26 cellular contexts compared by ENCODE assay signal in genomic region chr11:95717314-95717713, GRCh38.
"Had no signal": no experiment of that assay in that cellular context is flagged by ENCODE, and none has a peak within 500 bp of the region (broad histone marks: within the 10 kb centered on the region; RNA-seq: fewer than 3 reads in every experiment).

No MANE protein-coding gene starts in this region.

- H2AFZ ChIP-seq: parathyroid adenoma had no signal

- H3K4me3 ChIP-seq: heart right ventricle, psoas muscle, sigmoid colon, testis, uterus had no signal

- H3K27ac ChIP-seq: heart right ventricle, parathyroid adenoma, psoas muscle, sigmoid colon, testis, uterus had no signal

- H3K36me3 ChIP-seq: heart right ventricle, sigmoid colon, uterus had no signal

- H3K9me3 Mint-ChIP-seq: activated naive CD4-positive, alpha-beta T cell treated with anti-CD3 and anti-CD28 coated beads, Interleukin-2, amount 10 ng/mL, durations not matched to agents 7 days and 5 days; naive thymus-derived CD8-positive, alpha-beta T cell; neural crest cell; T-cell had no signal

- H3K4me3 Mint-ChIP-seq: activated naive CD4-positive, alpha-beta T cell treated with anti-CD3 and anti-CD28 coated beads, Interleukin-2, amount 10 ng/mL, durations not matched to agents 7 days and 5 days; naive thymus-derived CD8-positive, alpha-beta T cell; neural crest cell; T-cell had no signal

- H3K27me3 ChIP-seq: heart right ventricle, sigmoid colon, testis, uterus had no signal

- ATAC-seq: esophagus mucosa; heart right ventricle; naive thymus-derived CD8-positive, alpha-beta T cell; psoas muscle; T-cell had no signal

- H3K9ac ChIP-seq: parathyroid adenoma had no signal

- FAIRE-seq: small intestine had no signal

- H3K27ac Mint-ChIP-seq: activated naive CD4-positive, alpha-beta T cell treated with anti-CD3 and anti-CD28 coated beads, Interleukin-2, amount 10 ng/mL, durations not matched to agents 7 days and 5 days had no signal

- H3K9me3 ChIP-seq: heart right ventricle, psoas muscle, sigmoid colon, testis, uterus had no signal

- DNase-seq: activated CD4-positive, alpha-beta T cell treated with anti-CD3 and anti-CD28 coated beads for 4 hours; activated CD4-positive, alpha-beta T cell treated with anti-CD3 and anti-CD28 coated beads, Interleukin-2, amount 50 U/mL, for 4 hours; activated CD8-positive, alpha-beta memory T cell treated with anti-CD3 and anti-CD28 coated beads, Interleukin-2, amount 50 U/mL, for 4 hours; activated gamma-delta T cell; activated naive CD4-positive, alpha-beta T cell treated with anti-CD3 and anti-CD28 coated beads, Interleukin-2, amount 10 ng/mL, durations not matched to agents 7 days and 5 days; activated T-cell treated with anti-CD3 and anti-CD28 coated beads, Interleukin-2, amount 50 U/mL, for 1 hour; amniotic stem cell; caudate nucleus; foreskin fibroblast; heart right ventricle; midbrain; naive thymus-derived CD8-positive, alpha-beta T cell; occipital lobe; psoas muscle; sigmoid colon; small intestine; stimulated activated CD4-positive, alpha-beta T cell treated with anti-CD3 and anti-CD28 coated beads, Interleukin-15, amount 100 ng/mL, for 24 hours; stimulated activated CD4-positive, alpha-beta T cell treated with anti-CD3 and anti-CD28 coated beads, Interleukin-2, amount 100 ng/mL, for 24 hours; stimulated activated naive CD4-positive, alpha-beta T cell treated with Interleukin-2 at 50 U/mL for 16 hours; T-cell; testis; trophoblast cell; uterus had no signal

- H3K36me3 Mint-ChIP-seq: activated naive CD4-positive, alpha-beta T cell treated with anti-CD3 and anti-CD28 coated beads, Interleukin-2, amount 10 ng/mL, durations not matched to agents 7 days and 5 days; naive thymus-derived CD8-positive, alpha-beta T cell; T-cell had no signal

- H3K79me2 ChIP-seq: parathyroid adenoma had no signal

- H3K27me3 Mint-ChIP-seq: activated naive CD4-positive, alpha-beta T cell treated with anti-CD3 and anti-CD28 coated beads, Interleukin-2, amount 10 ng/mL, durations not matched to agents 7 days and 5 days had no signal

- H3K4me1 ChIP-seq: parathyroid adenoma, psoas muscle, sigmoid colon, testis, uterus had no signal
